ENCODE assay signal across 8 cellular contexts in genomic region chr15:69755571-69756310, GRCh38.
A peak's percentile ranks its signal among the peaks of the same experiment; 100 is the strongest.
DNase-seq lines count a peak whose midpoint lies in the region; ATAC-seq, FAIRE-seq and TF ChIP-seq lines count a peak whose summit lies in the region.

No MANE protein-coding gene starts in this region.

- H3K27me3 ChIP-seq in GM23338 (ENCODE audit: insufficient read depth), result no peaks in the 10 kb centered on the region

- H3K4me1 ChIP-seq in GM23338 (ENCODE audit: insufficient read depth), result peaks cover 12% of the 10 kb centered on the region

- H3K27ac Mint-ChIP-seq in GM23338 (no peak overlapping the region; the same call in 1 of the 2 replicates), progenitor cell of endocrine pancreas (no peak overlapping the region)
- H3K27ac Mint-ChIP-seq in naive thymus-derived CD8-positive, alpha-beta T cell, result peak overlapping the region; percentile 52 to 93 (median 74)

- peak; percentile 84 for FAIRE-seq in GM12891 (lab: Jason Lieb, UNC)

- no peaks in the 10 kb centered on the region for H3K79me2 ChIP-seq in GM23338 (replicated peaks; ENCODE audit: insufficient read depth)

- POLR2A ChIA-PET in naive thymus-derived CD8-positive, alpha-beta T cell (lab: Charles Lee), result interaction anchor here (0.8 to 10.1 kb wide), 10 partner anchors 11 to 704 kb away, joined by 3 to 138 read pairs (median 4); partner anchors contain the start of gene TLE3

- TF ChIP-seq CTCF in GM23338 (conservative IDR thresholded peaks at IDR 0.05; ENCODE audit: low read depth in 2 of 2) (no peak), progenitor cell of endocrine pancreas (IDR thresholded peaks at IDR 0.05; ENCODE audit: unreplicated experiment) (no peak)

- no peaks in the 10 kb centered on the region for H4K20me1 ChIP-seq in GM23338 (replicated peaks; ENCODE audit: insufficient read depth)

- H3K4me1 Mint-ChIP-seq in GM23338, result peaks cover 11% of the 10 kb centered on the region
- peaks cover 38 to 80% (median 76%) of the 10 kb centered on the region in 4 donors for H3K4me1 Mint-ChIP-seq in naive thymus-derived CD8-positive, alpha-beta T cell
- H3K4me1 Mint-ChIP-seq in progenitor cell of endocrine pancreas (ENCODE audit: low read depth), result no peaks in the 10 kb centered on the region

- peak; percentile 74 for ATAC-seq in GM23338
- peak; percentile 59 to 78 for ATAC-seq in naive thymus-derived CD8-positive, alpha-beta T cell

- no peak for TF ChIP-seq POLR2A in GM12891 (IDR thresholded peaks at IDR 0.05; ENCODE audit: low read depth, low read length)

- H3K27me3 Mint-ChIP-seq in GM23338 (ENCODE audit: insufficient read depth, low read depth, poor library complexity) (no peaks in the 10 kb centered on the region), progenitor cell of endocrine pancreas (peaks cover 67% of the 10 kb centered on the region)
- H3K27me3 Mint-ChIP-seq in naive thymus-derived CD8-positive, alpha-beta T cell, result peaks cover 11 to 42% (median 14%) of the 10 kb centered on the region in 5 donors

- no peaks in the 10 kb centered on the region; the same call in 2 of the 3 replicates for H3K36me3 Mint-ChIP-seq in GM23338 (ENCODE audit: low read depth)
- H3K36me3 Mint-ChIP-seq in naive thymus-derived CD8-positive, alpha-beta T cell, result peaks cover 0 to 6% (median 4%) of the 10 kb centered on the region in 3 donors
- no peaks in the 10 kb centered on the region for H3K36me3 Mint-ChIP-seq in progenitor cell of endocrine pancreas (ENCODE audit: insufficient read depth)

- 0 out of 2 replicates have a peak overlapping the region, but pooled peaks have one; percentile 34 for H3K4me3 ChIP-seq in GM23338

- H3K9me2 ChIP-seq in GM23338 (ENCODE audit: insufficient read depth), result no peaks in the 10 kb centered on the region

- DNase-seq in GM12891 (ENCODE audit: insufficient read length, low spot score) (peak; percentile 50), GM23338 (ENCODE audit: low spot score) (peak; percentile 23), NAMALWA (ENCODE audit: low spot score) (peak; percentile 35), activated T-cell treated with anti-CD3 and anti-CD28 coated beads for 1 hour (ENCODE audit: low read depth) (peak; percentile 49), progenitor cell of endocrine pancreas (ENCODE audit: low spot score, unreplicated experiment) (no peak), NCI-H146 (lab: John Stamatoyannopoulos, UW) (no peak), NCI-H2081 (lab: John Stamatoyannopoulos, UW) (no peak)
- DNase-seq in naive thymus-derived CD8-positive, alpha-beta T cell, result peak; percentile 28 to 86 (median 59)

- 0 out of 2 replicates have a peak overlapping the region, but pooled peaks have one; percentile 44 for H3K4me2 ChIP-seq in GM23338

- peak overlapping the region; percentile 94 for H2AFZ ChIP-seq in GM23338

- no peaks in the 10 kb centered on the region for H3K36me3 ChIP-seq in GM23338 (ENCODE audit: insufficient read depth)

- H3K9me3 Mint-ChIP-seq in GM23338, result peaks cover 4% of the 10 kb centered on the region; the same call in 2 of the 3 replicates
- H3K9me3 Mint-ChIP-seq in naive thymus-derived CD8-positive, alpha-beta T cell, result peaks cover 0 to 10% (median 8%) of the 10 kb centered on the region in 9 donors
- H3K9me3 Mint-ChIP-seq in progenitor cell of endocrine pancreas (ENCODE audit: low read depth), result peaks cover 7% of the 10 kb centered on the region

- H3K27ac ChIP-seq in GM23338 (ENCODE audit: low read depth), result no peak overlapping the region

- H3K4me3 Mint-ChIP-seq in GM23338, result no peak overlapping the region
- peak overlapping the region; percentile 54 to 86 (median 73) for H3K4me3 Mint-ChIP-seq in naive thymus-derived CD8-positive, alpha-beta T cell
- H3K4me3 Mint-ChIP-seq in progenitor cell of endocrine pancreas (ENCODE audit: low read depth), result no peak overlapping the region

- no peaks in the 10 kb centered on the region for H3F3A ChIP-seq in GM23338 (replicated peaks; ENCODE audit: low read depth)

TF ChIP-seq in GM12891, 5 proteins besides CTCF, POLR2A, EP300 and RAD21:
- TF ChIP-seq POU2F2 (IDR thresholded peaks at IDR 0.05; ENCODE audit: low read depth, low read length), result peak; percentile 98
- TF ChIP-seq TAF1 (IDR thresholded peaks at IDR 0.05; ENCODE audit: low read depth, low read length), result no peak
- TF ChIP-seq POLR2AphosphoS5 (IDR thresholded peaks at IDR 0.05; ENCODE audit: low read depth, low read length), result peak; percentile 33; the same call in 1 of the 2 replicates
- TF ChIP-seq SPI1 (IDR thresholded peaks at IDR 0.05; ENCODE audit: low read depth, low read length), result peak; percentile 48; the same call in 1 of the 2 replicates
- TF ChIP-seq PAX5 (IDR thresholded peaks at IDR 0.05; ENCODE audit: insufficient read depth, low read length, severe bottlenecking), result no peak
TF ChIP-seq in GM12891: peak in this region for 3.

TF ChIP-seq in GM23338, 12 proteins besides CTCF, POLR2A, EP300 and RAD21 (continues in another document):
- TF ChIP-seq CREB1 (CRISPR knock-in tag; IDR thresholded peaks at IDR 0.05; ENCODE audit: low read depth), result no peak
- no peak for TF ChIP-seq ZNF462 (CRISPR knock-in tag; IDR thresholded peaks at IDR 0.05)
- TF ChIP-seq ZNF331 (CRISPR knock-in tag; IDR thresholded peaks at IDR 0.05; ENCODE audit: low read depth), result no peak
- TF ChIP-seq ZNF114 (CRISPR knock-in tag; IDR thresholded peaks at IDR 0.05), result no peak
- TF ChIP-seq ETS1 (IDR thresholded peaks at IDR 0.05), result no peak
- no peak for TF ChIP-seq NANOG (IDR thresholded peaks at IDR 0.05; ENCODE audit: borderline replicate concordance)
- no peak for TF ChIP-seq EZH2 (IDR thresholded peaks at IDR 0.05; ENCODE audit: low read depth, unreplicated experiment)
- no peak for TF ChIP-seq POLR2AphosphoS5 (IDR thresholded peaks at IDR 0.05; ENCODE audit: low read depth)
- TF ChIP-seq EZH2phosphoT487 (IDR thresholded peaks at IDR 0.05; ENCODE audit: unreplicated experiment), result no peak
- no peak for TF ChIP-seq STAT1 (IDR thresholded peaks at IDR 0.05; ENCODE audit: unreplicated experiment)

Comparison
In these comparisons a context has a peak if more than half of its experiments do, and no peak if none do; other contexts are left out.
1. DNase-seq: peak in GM12891 (single experiment), GM23338 (single experiment), NAMALWA (single experiment), activated T-cell treated with anti-CD3 and anti-CD28 coated beads for 1 hour (single experiment) and naive thymus-derived CD8-positive, alpha-beta T cell (10 of 10); none in progenitor cell of endocrine pancreas (single experiment), NCI-H146 (single experiment) and NCI-H2081 (0 of 2).
2. H3K27ac Mint-ChIP-seq: peak in naive thymus-derived CD8-positive, alpha-beta T cell (10 of 10); none in GM23338 (single experiment) and progenitor cell of endocrine pancreas (single experiment).
3. H3K4me3 Mint-ChIP-seq: peak in naive thymus-derived CD8-positive, alpha-beta T cell (10 of 10); none in GM23338 (single experiment) and progenitor cell of endocrine pancreas (single experiment).